ENCODE assay signal across 8 cellular contexts in genomic region chr11:61793084-61793828, GRCh38. TPM values are rescaled to one million over a fixed set of nuclear protein-coding genes. Genes with fewer than 3 reads are reported as not detected.
DNase-seq lines count a peak whose midpoint lies in the region; ATAC-seq and TF ChIP-seq lines count a peak whose summit lies in the region.

No MANE protein-coding gene starts in this region.

- H3K27ac Mint-ChIP-seq in effector memory CD8-positive, alpha-beta T cell: peak overlapping the region; percentile 97 to 100

- no peaks in the 10 kb centered on the region for H3K27me3 Mint-ChIP-seq in effector memory CD8-positive, alpha-beta T cell

- H3K36me3 Mint-ChIP-seq in effector memory CD8-positive, alpha-beta T cell (ENCODE audit: insufficient read depth): peaks cover 35% of the 10 kb centered on the region

- POLR2A ChIA-PET in AG04450 (lab: Yijun Ruan, JAX): interaction anchor here (1.0 to 2.3 kb wide), 3 partner anchors 22 to 46 kb away, joined by 3 to 13 read pairs (median 3); no protein-coding TSS in a partner anchor

- H3K27ac ChIP-seq in AG04450 (ENCODE audit: low read depth, low read length): peak overlapping the region; percentile 100

- peaks cover 49% of the 10 kb centered on the region for H3K36me3 ChIP-seq in neuron (ENCODE audit: insufficient read depth, low read length)

- H3K9me3 ChIP-seq in AG04450 (ENCODE audit: control insufficient read depth, insufficient read depth, low read length) (no peaks in the 10 kb centered on the region; the same call in 1 of the 2 replicates), neuron (ENCODE audit: low read length) (no peaks in the 10 kb centered on the region)

- H3K4me1 Mint-ChIP-seq in effector memory CD8-positive, alpha-beta T cell (ENCODE audit: low read depth in 2 of 2): peaks cover 16 to 27% of the 10 kb centered on the region in 2 donors

- peak overlapping the region; percentile 36 for H2AFZ ChIP-seq in neuron (ENCODE audit: low read depth, low read length)

- no peak for DNase-seq in AG04450 (ENCODE audit: low read depth, low spot score)
- peak; percentile 75 for DNase-seq in NCI-H69 (lab: John Stamatoyannopoulos, UW)
- no peak for DNase-seq in effector memory CD8-positive, alpha-beta T cell
- DNase-seq in sciatic nerve (ENCODE audit: low spot score): no peak
- DNase-seq in H4 (ENCODE audit: low spot score): no peak
- no peak for DNase-seq in Ammon's horn (ENCODE audit: low spot score)

- no peaks in the 10 kb centered on the region for H3K9me3 Mint-ChIP-seq in effector memory CD8-positive, alpha-beta T cell

- ATAC-seq in GM19438 (IDR thresholded peaks at IDR 0.05; ENCODE audit: low read depth, unreplicated experiment) (peak; percentile 22), sciatic nerve (no peak)
- no peak for ATAC-seq in effector memory CD8-positive, alpha-beta T cell (replicated peaks)

- no peaks in the 10 kb centered on the region for H3K27me3 ChIP-seq in AG04450 (ENCODE audit: control insufficient read depth, insufficient read depth, low read length)
- no peaks in the 10 kb centered on the region for H3K27me3 ChIP-seq in neuron (ENCODE audit: insufficient read depth, low read length)

- H3K4me3 ChIP-seq in AG04450 (ENCODE audit: low read depth, low read length): peak overlapping the region; percentile 96
- peak overlapping the region; percentile 99 for H3K4me3 ChIP-seq in neuron (ENCODE audit: low read length)

- H3K4me1 ChIP-seq in neuron (ENCODE audit: insufficient read depth, low read length): peaks cover 20% of the 10 kb centered on the region

- intact Hi-C loops in sciatic nerve (cut with DNase I): no loop called here

- TF ChIP-seq CTCF in AG04450 (IDR thresholded peaks at IDR 0.05; ENCODE audit: low read depth, low read length): no peak

- CTCF ChIA-PET in AG04450 (lab: Charles Lee): interaction anchor here (0.9 to 3.0 kb wide), 3 partner anchors 155 to 315 kb away, joined by 3 to 10 read pairs (median 9); no protein-coding TSS in a partner anchor

- peak overlapping the region; percentile 87 to 98 for H3K4me3 Mint-ChIP-seq in effector memory CD8-positive, alpha-beta T cell

RNA-seq across cellular contexts. Expression of gene FEN1, which starts 0.5 kb away (rescaled TPM):
- 7.1 and 8.4 TPM in 2 replicates for polyA plus RNA-seq in AG04450 (2011; rRNA removed)
- polyA minus RNA-seq in AG04450 (2011; rRNA and poly(A)+ RNA removed): 8.6 and 10.3 TPM in 2 replicates
- total RNA-seq in sciatic nerve: 3.7 TPM
- 104 and 118 TPM in 2 replicates for total RNA-seq in H4 (2014; rRNA removed; shearing (Covaris generic))

RNA-seq across cellular contexts. Expression of gene TMEM258, which starts 0.9 kb away (rescaled TPM):
- 300 and 356 TPM in 2 replicates for polyA plus RNA-seq in AG04450 (2011; rRNA removed)
- 111 and 128 TPM in 2 replicates for polyA minus RNA-seq in AG04450 (2011; rRNA and poly(A)+ RNA removed)
- total RNA-seq in sciatic nerve: 96.6 TPM
- 133 and 142 TPM in 2 replicates for total RNA-seq in H4 (2014; rRNA removed; shearing (Covaris generic))

RNA-seq across cellular contexts. Expression of gene FADS1, which starts 23.5 kb away (rescaled TPM):
- polyA plus RNA-seq in AG04450 (2011; rRNA removed): 50.4 and 52.4 TPM in 2 replicates
- 70.4 and 97.0 TPM in 2 replicates for polyA minus RNA-seq in AG04450 (2011; rRNA and poly(A)+ RNA removed)
- 99.3 TPM for total RNA-seq in sciatic nerve
- total RNA-seq in H4 (2014; rRNA removed; shearing (Covaris generic)): 63.2 and 68.0 TPM in 2 replicates

RNA-seq across cellular contexts. Expression of gene FADS2, which starts 34.8 kb away (rescaled TPM):
- 183 and 218 TPM in 2 replicates for polyA plus RNA-seq in AG04450 (2011; rRNA removed)
- polyA minus RNA-seq in AG04450 (2011; rRNA and poly(A)+ RNA removed): 383 and 456 TPM in 2 replicates
- 140 TPM for total RNA-seq in sciatic nerve
- 44.2 and 54.8 TPM in 2 replicates for total RNA-seq in H4 (2014; rRNA removed; shearing (Covaris generic))

RNA-seq across cellular contexts. Expression of gene MYRF, which starts 40.8 kb away (rescaled TPM):
- polyA plus RNA-seq in AG04450 (2011; rRNA removed): 2.7 and 4.2 TPM in 2 replicates
- polyA minus RNA-seq in AG04450 (2011; rRNA and poly(A)+ RNA removed): 4.1 and 5.0 TPM in 2 replicates
- total RNA-seq in sciatic nerve: 10.4 TPM
- total RNA-seq in H4 (2014; rRNA removed; shearing (Covaris generic)): 1.0 and 1.2 TPM in 2 replicates

Comparison
In these comparisons a context has a peak if more than half of its experiments do, and no peak if none do; other contexts are left out.
1. RNA of gene FEN1, which starts 0.5 kb away (total RNA-seq): 104 to 118 TPM in H4; 3.7 TPM in sciatic nerve (single experiment); every median in the first group is over 10 times any median in the second.